18 cellular contexts compared by ENCODE assay signal in genomic region chr1:28815533-28815932, GRCh38. TPM values are rescaled to one million over a fixed set of nuclear protein-coding genes. Genes with fewer than 3 reads are reported as not detected.
DNase-seq lines count a peak whose midpoint lies in the region; ATAC-seq and TF ChIP-seq lines count a peak whose summit lies in the region.
"Had no signal": no experiment of that assay in that cellular context is flagged by ENCODE, and none has a peak within 500 bp of the region (broad histone marks: within the 10 kb centered on the region; RNA-seq: fewer than 3 reads in every experiment).

No MANE protein-coding gene starts in this region.

- DNase-seq in DMS 273 (lab: John Stamatoyannopoulos, UW; ENCODE audit: unreplicated experiment) (peak; percentile 67), DMS 273 treated with DMSO at 0.1 percent for 48 hours (lab: John Stamatoyannopoulos, UW) (no peak), DMS79 (lab: John Stamatoyannopoulos, UW) (peak; percentile 67), Panc1 (ENCODE audit: low read depth, low spot score) (no peak), glutamatergic neuron (peak; percentile 33), hepatocyte (ENCODE audit: low spot score) (no peak), AG08396 (ENCODE audit: low spot score) (no peak)
- no peak for DNase-seq in CD8-positive, alpha-beta memory T cell
- DNase-seq: activated CD8-positive, alpha-beta memory T cell treated with anti-CD3 and anti-CD28 coated beads for 24 hours; C1 segment of cervical spinal cord; kidney glomerular epithelial cell; mesenchymal stem cell; NCI-H187; psoas muscle; stimulated activated CD4-positive, alpha-beta T cell treated with anti-CD3 and anti-CD28 coated beads, Interleukin-12 subunit alpha, Interleukin-12 subunit beta, amount 100 ng/mL, for 4 hours; thyroid gland had no signal

- H3K27ac ChIP-seq in Panc1 (ENCODE audit: low read length) (no peak overlapping the region), hepatocyte (no peak overlapping the region)
- no peak overlapping the region for H3K27ac ChIP-seq in CD8-positive, alpha-beta memory T cell (ENCODE audit: low read depth, low read length)
- H3K27ac ChIP-seq: 22Rv1, psoas muscle, thyroid gland had no signal

- H3K4me1 ChIP-seq in Panc1 (ENCODE audit: control insufficient read depth, insufficient read depth, low read length) (peaks cover 20% of the 10 kb centered on the region), hepatocyte (ENCODE audit: insufficient read depth) (no peaks in the 10 kb centered on the region)
- no peaks in the 10 kb centered on the region for H3K4me1 ChIP-seq in CD8-positive, alpha-beta memory T cell (ENCODE audit: insufficient read depth, low read length)
- H3K4me1 ChIP-seq: psoas muscle, thyroid gland had no signal

- H3K9me2 ChIP-seq in hepatocyte (replicated peaks; ENCODE audit: insufficient read depth), result no peaks in the 10 kb centered on the region

- intact Hi-C loops in Panc1 (cut with micrococcal nuclease; ENCODE audit: unreplicated experiment), result no loop called here

- H3K9me3 Mint-ChIP-seq in glutamatergic neuron (ENCODE audit: unreplicated experiment), result peaks cover 3% of the 10 kb centered on the region
- no peaks in the 10 kb centered on the region for H3K9me3 Mint-ChIP-seq in CD8-positive, alpha-beta memory T cell
- H3K9me3 Mint-ChIP-seq: natural killer cell treated with Interleukin-12 subunit alpha and Interleukin-12 subunit beta and Interleukin-15 and Interleukin-18, amount 100 ng/mL, for 72 hours had no signal

- no peak overlapping the region for H3K27ac Mint-ChIP-seq in glutamatergic neuron (ENCODE audit: unreplicated experiment)
- H3K27ac Mint-ChIP-seq in CD8-positive, alpha-beta memory T cell, result peak overlapping the region in 1 of 8 donors; percentile 40
- H3K27ac Mint-ChIP-seq: natural killer cell treated with Interleukin-12 subunit alpha and Interleukin-12 subunit beta and Interleukin-15 and Interleukin-18, amount 100 ng/mL, for 72 hours had no signal

- H3K4me3 ChIP-seq in Panc1 (ENCODE audit: low read depth in 2 of 2, low read length in 2 of 2) (no peak overlapping the region), hepatocyte (no peak overlapping the region)
- no peak overlapping the region for H3K4me3 ChIP-seq in CD8-positive, alpha-beta memory T cell (ENCODE audit: low read length)
- H3K4me3 ChIP-seq: psoas muscle, thyroid gland had no signal

- H3K27me3 ChIP-seq in Panc1 (ENCODE audit: control insufficient read depth, insufficient read depth, low read length), result peaks cover 9% of the 10 kb centered on the region
- peaks cover 34% of the 10 kb centered on the region for H3K27me3 ChIP-seq in hepatocyte
- peaks cover 28% of the 10 kb centered on the region for H3K27me3 ChIP-seq in CD8-positive, alpha-beta memory T cell (ENCODE audit: insufficient read depth, low read length, poor library complexity, severe bottlenecking)
- H3K27me3 ChIP-seq: thyroid gland had no signal

- TF ChIP-seq CTCF in Panc1 (IDR thresholded peaks at IDR 0.05), result no peak
- TF ChIP-seq CTCF in glutamatergic neuron (IDR thresholded peaks at IDR 0.05; ENCODE audit: partially characterized antibody, unreplicated experiment), result no peak
- TF ChIP-seq CTCF in hepatocyte (IDR thresholded peaks at IDR 0.05; ENCODE audit: poor library complexity), result no peak

- no peak overlapping the region for H2AFZ ChIP-seq in hepatocyte

- WGBS in hepatocyte (ENCODE audit: low lambda C conversion rate, missing lambda C conversion rate), result 61% methylated on average over 8 of the region's 8 CpGs

- POLR2A ChIA-PET in Panc1 (lab: Charles Lee), result no interaction called here
- POLR2A ChIA-PET in CD8-positive, alpha-beta memory T cell (lab: Charles Lee), result no interaction called here

- H3K4me1 Mint-ChIP-seq in glutamatergic neuron (ENCODE audit: low read depth, unreplicated experiment), result peaks cover 11% of the 10 kb centered on the region
- peaks cover 0 to 10% (median 5%) of the 10 kb centered on the region in 3 donors for H3K4me1 Mint-ChIP-seq in CD8-positive, alpha-beta memory T cell

- in situ Hi-C loops in Panc1 (cut with HindIII; ENCODE audit: low pct_unique_long_range_greater_than_20kb, low sequenced_read_pairs), result no loop called here

- CTCF ChIA-PET in Panc1 (lab: Charles Lee), result interaction anchor here (0.5 kb wide), 1 partner anchor 22 kb away, joined by 5 read pairs; no protein-coding TSS in a partner anchor
- CTCF ChIA-PET in CD8-positive, alpha-beta memory T cell (lab: Charles Lee), result interaction anchor here (1.2 kb wide), 1 partner anchor 19 kb away, joined by 3 read pairs; no protein-coding TSS in a partner anchor

- ATAC-seq in Panc1, result 0 out of 2 replicates have a peak, but pooled peaks have one; percentile 9
- ATAC-seq: natural killer cell treated with Interleukin-12 subunit alpha and Interleukin-12 subunit beta and Interleukin-15 and Interleukin-18, amount 100 ng/mL, for 72 hours; psoas muscle had no signal

- no peaks in the 10 kb centered on the region for H3K36me3 ChIP-seq in Panc1 (ENCODE audit: control insufficient read depth, insufficient read depth, low read length)
- no peaks in the 10 kb centered on the region for H3K36me3 ChIP-seq in hepatocyte (replicated peaks; ENCODE audit: insufficient read depth, low read depth)
- H3K36me3 ChIP-seq in CD8-positive, alpha-beta memory T cell (ENCODE audit: insufficient read depth, low read length), result no peaks in the 10 kb centered on the region
- H3K36me3 ChIP-seq: thyroid gland had no signal

- no peaks in the 10 kb centered on the region for H3K9me3 ChIP-seq in Panc1 (ENCODE audit: control insufficient read depth, insufficient read depth, low read depth, low read length)
- H3K9me3 ChIP-seq in hepatocyte (ENCODE audit: low read depth), result no peaks in the 10 kb centered on the region
- no peaks in the 10 kb centered on the region for H3K9me3 ChIP-seq in CD8-positive, alpha-beta memory T cell (ENCODE audit: low read length)
- H3K9me3 ChIP-seq: psoas muscle, thyroid gland had no signal

- no peaks in the 10 kb centered on the region for H3K79me2 ChIP-seq in hepatocyte

- H3K27me3 Mint-ChIP-seq in glutamatergic neuron (ENCODE audit: unreplicated experiment), result peaks cover 15% of the 10 kb centered on the region
- H3K27me3 Mint-ChIP-seq in CD8-positive, alpha-beta memory T cell, result peaks cover 28 to 54% of the 10 kb centered on the region in 2 donors

- BruUV-seq in Panc1 (replicated peaks; lab: Mats Ljungman, UMichigan), result no TSS peak

- H3K36me3 Mint-ChIP-seq in glutamatergic neuron (ENCODE audit: unreplicated experiment), result no peaks in the 10 kb centered on the region
- no peaks in the 10 kb centered on the region for H3K36me3 Mint-ChIP-seq in CD8-positive, alpha-beta memory T cell
- H3K36me3 Mint-ChIP-seq: natural killer cell treated with Interleukin-12 subunit alpha and Interleukin-12 subunit beta and Interleukin-15 and Interleukin-18, amount 100 ng/mL, for 72 hours had no signal

- no peaks in the 10 kb centered on the region for H4K20me1 ChIP-seq in hepatocyte (ENCODE audit: insufficient read depth, poor library complexity, severe bottlenecking)

- H3K4me2 ChIP-seq in hepatocyte, result no peak overlapping the region

- no peak overlapping the region for H3K4me3 Mint-ChIP-seq in glutamatergic neuron (ENCODE audit: unreplicated experiment)
- no peak overlapping the region for H3K4me3 Mint-ChIP-seq in CD8-positive, alpha-beta memory T cell
- H3K4me3 Mint-ChIP-seq: natural killer cell treated with Interleukin-12 subunit alpha and Interleukin-12 subunit beta and Interleukin-15 and Interleukin-18, amount 100 ng/mL, for 72 hours had no signal

RNA-seq across cellular contexts. Expression of gene OPRD1, which starts 3.6 kb away (rescaled TPM):
- total RNA-seq in Panc1 (2021; ENCODE audit: unreplicated experiment), result 5.4 TPM
- 2.3 TPM for polyA plus RNA-seq in Panc1 (2012; ENCODE audit: insufficient read length)
- total RNA-seq in glutamatergic neuron (ENCODE audit: unreplicated experiment), result 1.2 TPM
- 0.07 and 0.12 TPM in 2 replicates for total RNA-seq in hepatocyte
- polyA plus RNA-seq in hepatocyte, result 0.08 and 0.12 TPM in 2 replicates
- total RNA-seq in CD8-positive, alpha-beta memory T cell, result not detected
- 0.02 TPM for polyA plus RNA-seq in CD8-positive, alpha-beta memory T cell
- total RNA-seq: natural killer cell treated with Interleukin-12 subunit alpha and Interleukin-12 subunit beta and Interleukin-15 and Interleukin-18, amount 100 ng/mL, for 72 hours had no signal

Comparison
In these comparisons a context has a peak if more than half of its experiments do, and no peak if none do; other contexts are left out.
1. DNase-seq: peak in DMS 273 (single experiment), DMS79 (single experiment) and glutamatergic neuron (single experiment); none in DMS 273 treated with DMSO at 0.1 percent for 48 hours (single experiment), Panc1 (single experiment), hepatocyte (single experiment), CD8-positive, alpha-beta memory T cell (0 of 5) and AG08396 (single experiment).